14 cellular contexts compared by ENCODE assay signal in the genomic region with DNA sequence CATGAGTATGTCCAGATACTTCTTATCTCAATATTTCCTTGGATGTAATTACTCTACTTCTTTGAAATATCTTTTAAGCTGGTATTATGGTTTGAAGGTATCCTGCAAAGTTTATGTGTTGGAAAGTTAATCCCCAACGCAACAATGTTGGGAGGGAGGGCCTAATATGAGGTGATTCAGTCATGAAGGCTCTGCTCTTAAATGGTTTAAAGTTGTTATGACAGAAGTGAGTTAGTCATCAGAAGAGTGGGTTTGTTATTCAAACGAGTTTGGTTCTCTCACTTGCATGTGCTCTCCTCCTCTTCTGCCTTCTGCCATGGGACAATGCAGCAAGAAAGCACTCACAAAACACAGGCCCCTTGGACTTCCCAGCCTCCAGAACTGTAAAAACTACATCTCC.
DNase-seq lines count a peak whose midpoint lies in the region; FAIRE-seq and TF ChIP-seq lines count a peak whose summit lies in the region.
"Had no signal": no experiment of that assay in that cellular context is flagged by ENCODE, and none has a peak within 500 bp of the region (broad histone marks: within the 10 kb centered on the region; RNA-seq: fewer than 3 reads in every experiment).

No MANE protein-coding gene starts in this region.

- DNase-seq in GM19239 (ENCODE audit: insufficient read length, low spot score) = no peak
- peak; percentile 85 for DNase-seq in M059J (ENCODE audit: low read depth)
- DNase-seq in choroid plexus epithelial cell (ENCODE audit: low read depth) = peak; percentile 20
- peak; percentile 60 for DNase-seq in mesenchymal stem cell
- no peak for DNase-seq in NCI-H2107 (lab: John Stamatoyannopoulos, UW)
- no peak for DNase-seq in HEK293T (ENCODE audit: extremely low spot score)
- DNase-seq in NCI-H748 treated with DMSO at 0.1 percent for 48 hours (lab: John Stamatoyannopoulos, UW) = no peak
- DNase-seq: activated CD8-positive, alpha-beta memory T cell treated with anti-CD3 and anti-CD28 coated beads, Interleukin-2, amount 50 U/mL, for 4 hours; NCI-H146; NCI-H446 treated with DMSO at 0.1 percent for 48 hours; SIG-M5; small intestine; T-helper 17 cell had no signal

- no peaks in the 10 kb centered on the region for H3K36me3 ChIP-seq in mesenchymal stem cell (ENCODE audit: control insufficient read depth in 1 of 2, insufficient read depth in 2 of 2, low read depth in 1 of 2, low read length in 2 of 2)

- no peak overlapping the region for H3K27ac ChIP-seq in mesenchymal stem cell (ENCODE audit: low read length, poor library complexity, severe bottlenecking)
- H3K27ac ChIP-seq: KMS-11 had no signal

- H2AK5ac ChIP-seq in mesenchymal stem cell (ENCODE audit: low read length, severe bottlenecking) = no peak overlapping the region

- H3K9me3 ChIP-seq in mesenchymal stem cell (ENCODE audit: control insufficient read depth, low read length) = no peaks in the 10 kb centered on the region

- H3K14ac ChIP-seq in mesenchymal stem cell (ENCODE audit: low read length in 2 of 2) = no peak overlapping the region

- no peak overlapping the region for H2BK12ac ChIP-seq in mesenchymal stem cell (ENCODE audit: low read length in 2 of 2)

- H3K4me1 ChIP-seq in mesenchymal stem cell (ENCODE audit: control insufficient read depth, insufficient read depth, low read depth, low read length) = no peaks in the 10 kb centered on the region

- CTCF ChIA-PET in HEK293T (lab: Yijun Ruan, JAX) = no interaction called here

- H2AFZ ChIP-seq in mesenchymal stem cell (ENCODE audit: low read depth, low read length) = no peak overlapping the region

- no peaks in the 10 kb centered on the region for H3K79me1 ChIP-seq in mesenchymal stem cell (replicated peaks; ENCODE audit: low read length, poor library complexity, severe bottlenecking)

- H3K4me3 ChIP-seq in choroid plexus epithelial cell (ENCODE audit: low read depth, low read length) (no peak overlapping the region), mesenchymal stem cell (ENCODE audit: insufficient read depth in 1 of 2, low read depth in 1 of 2, low read length in 2 of 2) (no peak overlapping the region)

- H2BK15ac ChIP-seq in mesenchymal stem cell (ENCODE audit: low read depth, poor library complexity, severe bottlenecking) = no peak overlapping the region

- H3K4me2 ChIP-seq in mesenchymal stem cell (ENCODE audit: low read length, poor library complexity, severe bottlenecking) = no peak overlapping the region
- H3K4me2 ChIP-seq: KMS-11 had no signal

- FAIRE-seq in GM19239 (lab: Jason Lieb, UNC) = peak; percentile 8
- FAIRE-seq: small intestine had no signal

- no peak overlapping the region for H3K18ac ChIP-seq in mesenchymal stem cell (ENCODE audit: low read depth in 1 of 2, low read length in 2 of 2)

- H3K4ac ChIP-seq in mesenchymal stem cell (ENCODE audit: low read depth in 1 of 2, low read length in 2 of 2) = no peak overlapping the region

- H2BK120ac ChIP-seq in mesenchymal stem cell (ENCODE audit: low read depth, low read length) = no peak overlapping the region

- no peak overlapping the region for H4K8ac ChIP-seq in mesenchymal stem cell (ENCODE audit: low read length)

- no peaks in the 10 kb centered on the region for H3K27me3 ChIP-seq in mesenchymal stem cell (ENCODE audit: control insufficient read depth in 1 of 2, insufficient read depth in 1 of 2, low read length in 2 of 2)

- H3K23ac ChIP-seq in mesenchymal stem cell (ENCODE audit: low read length in 2 of 2) = no peak overlapping the region

- no peak overlapping the region for H3K9ac ChIP-seq in mesenchymal stem cell (ENCODE audit: low read length)
- H3K9ac ChIP-seq: KMS-11 had no signal

- 17% methylated on average over 2 of the region's 2 CpGs for WGBS in mesenchymal stem cell

- H2BK5ac ChIP-seq in mesenchymal stem cell (ENCODE audit: low read depth, low read length, poor library complexity, severe bottlenecking) = no peak overlapping the region

- POLR2A ChIA-PET in HEK293T (lab: Yijun Ruan, JAX) = no interaction called here

- TF ChIP-seq CTCF in choroid plexus epithelial cell (conservative IDR thresholded peaks at IDR 0.05; ENCODE audit: low read depth, low read length) = no peak

- no peak overlapping the region for H4K91ac ChIP-seq in mesenchymal stem cell (ENCODE audit: low read length)

TF ChIP-seq in HEK293T, 16 proteins besides CTCF, POLR2A, EP300 and RAD21:
- no peak for TF ChIP-seq FOXA1 (IDR thresholded peaks at IDR 0.05)
- TF ChIP-seq BHLHE40 (IDR thresholded peaks at IDR 0.05; ENCODE audit: borderline replicate concordance) = no peak
- TF ChIP-seq ELF4 (IDR thresholded peaks at IDR 0.05) = no peak
- TF ChIP-seq ARNT (IDR thresholded peaks at IDR 0.05) = no peak
- TF ChIP-seq L3MBTL2 (conservative IDR thresholded peaks at IDR 0.05) = no peak
- no peak for TF ChIP-seq SP1 (IDR thresholded peaks at IDR 0.05)
- TF ChIP-seq TARDBP (IDR thresholded peaks at IDR 0.05) = no peak
- no peak for TF ChIP-seq FOXM1 (IDR thresholded peaks at IDR 0.05; ENCODE audit: borderline replicate concordance)
- TF ChIP-seq ZNF384 (IDR thresholded peaks at IDR 0.05) = no peak
- TF ChIP-seq CTBP1 (IDR thresholded peaks at IDR 0.05; ENCODE audit: borderline replicate concordance) = no peak
- TF ChIP-seq FOXK2 (IDR thresholded peaks at IDR 0.05) = no peak
- TF ChIP-seq SUZ12 (IDR thresholded peaks at IDR 0.05) = no peak
- TF ChIP-seq HDGF (IDR thresholded peaks at IDR 0.05; ENCODE audit: borderline replicate concordance) = no peak
- no peak for TF ChIP-seq PKNOX1 (IDR thresholded peaks at IDR 0.05)
- TF ChIP-seq NFRKB (IDR thresholded peaks at IDR 0.05) = no peak
TF ChIP-seq in HEK293T: peak in this region for 0.

Comparison
In these comparisons a context has a peak if more than half of its experiments do, and no peak if none do; other contexts are left out.
1. DNase-seq: peak in M059J (single experiment), choroid plexus epithelial cell (single experiment) and mesenchymal stem cell (single experiment); none in GM19239 (single experiment), NCI-H2107 (single experiment), HEK293T (single experiment) and NCI-H748 treated with DMSO at 0.1 percent for 48 hours (single experiment).